In the genomic region with DNA sequence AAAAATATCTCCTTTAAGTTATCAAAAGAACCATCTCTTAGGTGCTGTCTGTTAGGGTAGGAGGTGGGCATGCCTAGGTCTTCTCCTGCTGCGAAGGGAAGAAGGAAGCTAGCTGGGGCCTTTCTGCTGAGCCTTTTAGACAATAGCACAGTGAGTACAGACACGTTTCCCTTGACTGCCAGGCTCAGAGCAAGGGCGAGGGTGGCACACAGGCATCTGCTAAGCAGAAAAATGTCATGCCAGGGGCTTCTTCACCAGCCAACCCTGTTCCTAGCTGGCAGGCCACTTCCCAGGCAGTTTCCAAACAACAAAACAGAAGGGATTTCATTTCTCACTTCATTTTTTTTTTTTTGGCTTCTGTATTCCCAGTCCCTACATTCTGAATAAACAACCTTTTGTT, we compare ENCODE assay signal across 9 cellular contexts.
DNase-seq lines count a peak whose midpoint lies in the region; ATAC-seq and TF ChIP-seq lines count a peak whose summit lies in the region.
"Had no signal": no experiment of that assay in that cellular context is flagged by ENCODE, and none has a peak within 500 bp of the region (broad histone marks: within the 10 kb centered on the region; RNA-seq: fewer than 3 reads in every experiment).

No MANE protein-coding gene starts in this region.

- peaks cover 0 to 11% of the 10 kb centered on the region in 2 donors for H3K27me3 Mint-ChIP-seq in T-cell

- peak overlapping the region in 1 of 2 donors; percentile 65 for H3K27ac Mint-ChIP-seq in T-cell
- H3K27ac Mint-ChIP-seq: effector memory CD8-positive, alpha-beta T cell had no signal

- H3K4me3 ChIP-seq in right atrium auricular region: peak overlapping the region; percentile 15 to 37

- CTCF ChIA-PET in T-cell (lab: Charles Lee): no interaction called here

- no peaks in the 10 kb centered on the region for H3K36me3 ChIP-seq in right atrium auricular region

- H3K27ac ChIP-seq in right atrium auricular region: peak overlapping the region; percentile 65 to 68

- H3K4me3 Mint-ChIP-seq in T-cell: peak overlapping the region in 2 of 3 donors; percentile 24 to 89

- H3K4me1 ChIP-seq in right atrium auricular region: peaks cover 0 to 20% of the 10 kb centered on the region in 2 donors

- DNase-seq in C1 segment of cervical spinal cord (lab: John Stamatoyannopoulos, UW) (peak in 8 of 14 donors; percentile 7 to 80 (median 22)), T-cell (no peak), right atrium auricular region (ENCODE audit: low spot score) (no peak), renal cortical epithelial cell (ENCODE audit: low read depth) (peak; percentile 38), NCI-H524 (lab: John Stamatoyannopoulos, UW) (no peak)
- no peak for DNase-seq in activated T-cell treated with anti-CD3 and anti-CD28 coated beads, Interleukin-2, amount 50 U/mL, for 1 hour
- DNase-seq: effector memory CD8-positive, alpha-beta T cell had no signal

- H3K4me1 Mint-ChIP-seq in T-cell: peaks cover 15 to 31% (median 27%) of the 10 kb centered on the region in 3 donors

- ATAC-seq in T-cell (replicated peaks in 1 of 4) (no peak), GM21737 (IDR thresholded peaks at IDR 0.05; ENCODE audit: unreplicated experiment) (no peak), GM19324 (IDR thresholded peaks at IDR 0.05; ENCODE audit: low FRiP score, unreplicated experiment) (no peak)
- ATAC-seq: effector memory CD8-positive, alpha-beta T cell had no signal

- H3K27me3 ChIP-seq in right atrium auricular region: no peaks in the 10 kb centered on the region

- H3K9me3 Mint-ChIP-seq in T-cell: no peaks in the 10 kb centered on the region
- H3K9me3 Mint-ChIP-seq: effector memory CD8-positive, alpha-beta T cell had no signal

- POLR2A ChIA-PET in T-cell (lab: Charles Lee): no interaction called here

- no peaks in the 10 kb centered on the region for H3K36me3 Mint-ChIP-seq in T-cell

- TF ChIP-seq CTCF in right atrium auricular region (IDR thresholded peaks at IDR 0.05): no peak

- no peaks in the 10 kb centered on the region for H3K9me3 ChIP-seq in right atrium auricular region

Comparison
In these comparisons a context has a peak if more than half of its experiments do, and no peak if none do; other contexts are left out.
1. DNase-seq: peak in C1 segment of cervical spinal cord (8 of 14) and renal cortical epithelial cell (single experiment); none in T-cell (0 of 34), right atrium auricular region (single experiment), NCI-H524 (0 of 2) and activated T-cell treated with anti-CD3 and anti-CD28 coated beads, Interleukin-2, amount 50 U/mL, for 1 hour (single experiment).